In genomic region chr3:31503456-31503855, GRCh38 we compare ENCODE assay signal across 13 cellular contexts.
"Had no signal": no experiment of that assay in that cellular context is flagged by ENCODE, and none has a peak within 500 bp of the region (broad histone marks: within the 10 kb centered on the region; RNA-seq: fewer than 3 reads in every experiment).

No MANE protein-coding gene starts in this region.

- H3K27ac Mint-ChIP-seq: activated T-helper 2 cell treated with anti-CD3 and anti-CD28 coated beads, Interferon-gamma antibody, Interleukin-2, Interleukin-4, amounts not matched to agents 10 μg/mL and 5 μg/mL and 100 μg/mL, durations not matched to agents 14 hours and 24 hours and 36 hours; stimulated activated naive CD8-positive, alpha-beta T cell treated with anti-CD3 and anti-CD28 coated beads, Interleukin-15, amount 100 ng/mL, for 72 hours had no signal

- H3K27me3 Mint-ChIP-seq: stimulated activated naive CD8-positive, alpha-beta T cell treated with anti-CD3 and anti-CD28 coated beads, Interleukin-15, amount 100 ng/mL, for 72 hours; T-helper 17 cell had no signal

- DNase-seq: activated CD4-positive, alpha-beta T cell treated with anti-CD3 and anti-CD28 coated beads, Interleukin-2, amount 50 U/mL, for 1 hour; activated CD4-positive, CD25-positive, alpha-beta regulatory T cell; amniotic stem cell; body of pancreas; dorsolateral prefrontal cortex; kidney; left ventricle myocardium superior; stimulated activated CD4-positive, alpha-beta T cell treated with anti-CD3 and anti-CD28 coated beads, Interleukin-4, amount 100 ng/mL, for 4 hours; stimulated activated naive CD8-positive, alpha-beta T cell treated with anti-CD3 and anti-CD28 coated beads, Interleukin-15, amount 100 ng/mL, for 72 hours; T-helper 17 cell; testis had no signal

- H3K27me3 ChIP-seq: body of pancreas, testis had no signal

- H3K4me1 ChIP-seq: body of pancreas, testis had no signal

- ATAC-seq: activated naive CD4-positive, alpha-beta T cell treated with anti-CD3 and anti-CD28 coated beads, Interleukin-2, amount 50 U/mL, for 72 hours; body of pancreas; left ventricle myocardium superior; stimulated activated naive CD8-positive, alpha-beta T cell treated with anti-CD3 and anti-CD28 coated beads, Interleukin-15, amount 100 ng/mL, for 72 hours; T-helper 17 cell had no signal

- H3K36me3 Mint-ChIP-seq: activated naive CD4-positive, alpha-beta T cell treated with anti-CD3 and anti-CD28 coated beads, Interleukin-2, amount 50 U/mL, for 72 hours had no signal

- H3K4me3 ChIP-seq: body of pancreas, dorsolateral prefrontal cortex, testis had no signal

- H3K9me3 ChIP-seq: body of pancreas, testis had no signal

- H3K4me3 Mint-ChIP-seq: stimulated activated naive CD8-positive, alpha-beta T cell treated with anti-CD3 and anti-CD28 coated beads, Interleukin-15, amount 100 ng/mL, for 72 hours; T-helper 17 cell had no signal

- H3K27ac ChIP-seq: body of pancreas, dorsolateral prefrontal cortex, testis had no signal

- H3K9me3 Mint-ChIP-seq: activated naive CD4-positive, alpha-beta T cell treated with anti-CD3 and anti-CD28 coated beads, Interleukin-2, amount 50 U/mL, for 72 hours; activated T-helper 2 cell treated with anti-CD3 and anti-CD28 coated beads, Interferon-gamma antibody, Interleukin-2, Interleukin-4, amounts not matched to agents 10 μg/mL and 5 μg/mL and 100 μg/mL, durations not matched to agents 14 hours and 24 hours and 36 hours; stimulated activated naive CD8-positive, alpha-beta T cell treated with anti-CD3 and anti-CD28 coated beads, Interleukin-15, amount 100 ng/mL, for 72 hours had no signal
